ENCODE assay signal across 8 cellular contexts in genomic region chr1:154445040-154445472, GRCh38. TPM values are rescaled to one million over a fixed set of nuclear protein-coding genes. Genes with fewer than 3 reads are reported as not detected.
DNase-seq lines count a peak whose midpoint lies in the region; ATAC-seq lines count a peak whose summit lies in the region.

No MANE protein-coding gene starts in this region.

- H3K9me3 ChIP-seq in aorta (ENCODE audit: control insufficient read depth, low read length) = no peaks in the 10 kb centered on the region

- peak; percentile 86 for ATAC-seq in GM19025 (IDR thresholded peaks at IDR 0.05; ENCODE audit: low read depth, unreplicated experiment)
- ATAC-seq in HG02943 (IDR thresholded peaks at IDR 0.05; ENCODE audit: low read depth, unreplicated experiment) = peak; percentile 69
- no peak for ATAC-seq in aorta (ENCODE audit: low FRiP score)

- H3K4me3 ChIP-seq in aorta (ENCODE audit: low read length in 2 of 2) = no peak overlapping the region

- no peak overlapping the region for H3K27ac ChIP-seq in aorta (ENCODE audit: low read depth in 1 of 2, low read length in 2 of 2)

- 78 to 85% methylated on average over 7 of the region's 7 CpGs for WGBS in aorta, 2 donors

- H3K27me3 ChIP-seq in aorta (ENCODE audit: control insufficient read depth in 1 of 2, insufficient read depth in 2 of 2, low read length in 1 of 2) = no peaks in the 10 kb centered on the region

- H3K36me3 ChIP-seq in aorta (ENCODE audit: control insufficient read depth in 1 of 2, insufficient read depth in 2 of 2, low read length in 1 of 2) = no peaks in the 10 kb centered on the region

- intact Hi-C loops in activated T-helper 1 cell treated with anti-CD3 and anti-CD28 coated beads, Interleukin-12 subunit alpha, Interleukin-12 subunit beta, Interleukin-2, Interleukin-4 antibody, amounts not matched to agents 30 ng/mL and 10 ng/mL and 1 ng/mL, durations not matched to agents 14 hours and 24 hours and 36 hours (cut with micrococcal nuclease) = loop anchor here (1.0 kb wide), 1 partner anchor 40 kb away; the partner anchor contains the start of gene IL6R
- intact Hi-C loops in aorta (cut with DNase I) = no loop called here

- H3K9me3 Mint-ChIP-seq in activated T-helper 1 cell treated with anti-CD3 and anti-CD28 coated beads, Interleukin-12 subunit alpha, Interleukin-12 subunit beta, Interleukin-2, Interleukin-4 antibody, amounts not matched to agents 30 ng/mL and 10 ng/mL and 1 ng/mL, durations not matched to agents 14 hours and 24 hours and 36 hours = no peaks in the 10 kb centered on the region

- H3K4me3 Mint-ChIP-seq in activated T-helper 1 cell treated with anti-CD3 and anti-CD28 coated beads, Interleukin-12 subunit alpha, Interleukin-12 subunit beta, Interleukin-2, Interleukin-4 antibody, amounts not matched to agents 30 ng/mL and 10 ng/mL and 1 ng/mL, durations not matched to agents 14 hours and 24 hours and 36 hours = no peak overlapping the region

- peak; percentile 33 for DNase-seq in activated T-helper 1 cell treated with anti-CD3 and anti-CD28 coated beads, Interleukin-12 subunit alpha, Interleukin-12 subunit beta, Interleukin-2, Interleukin-4 antibody, amounts not matched to agents 30 ng/mL and 10 ng/mL and 1 ng/mL, durations not matched to agents 14 hours and 24 hours and 36 hours (ENCODE audit: low spot score)
- DNase-seq in smooth muscle cell of the brain vasculature (ENCODE audit: low read depth, low spot score) (peak; percentile 60), NCI-H2107 (lab: John Stamatoyannopoulos, UW) (no peak), AML-193 (lab: John Stamatoyannopoulos, UW) (no peak), aorta (no peak), DMS153 (lab: John Stamatoyannopoulos, UW) (no peak)

- peaks cover 13% of the 10 kb centered on the region for H3K27me3 Mint-ChIP-seq in activated T-helper 1 cell treated with anti-CD3 and anti-CD28 coated beads, Interleukin-12 subunit alpha, Interleukin-12 subunit beta, Interleukin-2, Interleukin-4 antibody, amounts not matched to agents 30 ng/mL and 10 ng/mL and 1 ng/mL, durations not matched to agents 14 hours and 24 hours and 36 hours (ENCODE audit: insufficient read depth)

- peaks cover 44% of the 10 kb centered on the region for H3K4me1 Mint-ChIP-seq in activated T-helper 1 cell treated with anti-CD3 and anti-CD28 coated beads, Interleukin-12 subunit alpha, Interleukin-12 subunit beta, Interleukin-2, Interleukin-4 antibody, amounts not matched to agents 30 ng/mL and 10 ng/mL and 1 ng/mL, durations not matched to agents 14 hours and 24 hours and 36 hours (ENCODE audit: low read depth)

- H3K4me1 ChIP-seq in aorta (ENCODE audit: control insufficient read depth in 1 of 2, insufficient read depth in 2 of 2, low read length in 2 of 2) = no peaks in the 10 kb centered on the region

- peak overlapping the region; percentile 53 for H3K27ac Mint-ChIP-seq in activated T-helper 1 cell treated with anti-CD3 and anti-CD28 coated beads, Interleukin-12 subunit alpha, Interleukin-12 subunit beta, Interleukin-2, Interleukin-4 antibody, amounts not matched to agents 30 ng/mL and 10 ng/mL and 1 ng/mL, durations not matched to agents 14 hours and 24 hours and 36 hours

- H3K36me3 Mint-ChIP-seq in activated T-helper 1 cell treated with anti-CD3 and anti-CD28 coated beads, Interleukin-12 subunit alpha, Interleukin-12 subunit beta, Interleukin-2, Interleukin-4 antibody, amounts not matched to agents 30 ng/mL and 10 ng/mL and 1 ng/mL, durations not matched to agents 14 hours and 24 hours and 36 hours (ENCODE audit: low read depth) = peaks cover 18% of the 10 kb centered on the region

RNA-seq across cellular contexts. Expression of gene IL6R, which starts 39.9 kb away (rescaled TPM):
- 4.9 and 5.0 TPM in 2 replicates for total RNA-seq in activated T-helper 1 cell treated with anti-CD3 and anti-CD28 coated beads, Interleukin-12 subunit alpha, Interleukin-12 subunit beta, Interleukin-2, Interleukin-4 antibody, amounts not matched to agents 30 ng/mL and 10 ng/mL and 1 ng/mL, durations not matched to agents 14 hours and 24 hours and 36 hours
- 10 to 100 TPM; 16.5 to 18.2 TPM for total RNA-seq in aorta
- 1 to 10 TPM; 3.6 to 6.6 TPM for polyA plus RNA-seq in aorta

RNA-seq across cellular contexts. Expression of gene TDRD10, which starts 57.0 kb away (rescaled TPM):
- not detected in 2 replicates for total RNA-seq in activated T-helper 1 cell treated with anti-CD3 and anti-CD28 coated beads, Interleukin-12 subunit alpha, Interleukin-12 subunit beta, Interleukin-2, Interleukin-4 antibody, amounts not matched to agents 30 ng/mL and 10 ng/mL and 1 ng/mL, durations not matched to agents 14 hours and 24 hours and 36 hours
- 10 to 100 TPM in 1 of 2 donors, 1 to 10 TPM in 1; 3.8 to 16.5 TPM for total RNA-seq in aorta
- polyA plus RNA-seq in aorta = 1 to 10 TPM; 1.1 to 2.6 TPM

RNA-seq across cellular contexts. Expression of gene SHE, which starts 57.2 kb away (rescaled TPM):
- total RNA-seq in activated T-helper 1 cell treated with anti-CD3 and anti-CD28 coated beads, Interleukin-12 subunit alpha, Interleukin-12 subunit beta, Interleukin-2, Interleukin-4 antibody, amounts not matched to agents 30 ng/mL and 10 ng/mL and 1 ng/mL, durations not matched to agents 14 hours and 24 hours and 36 hours = not detected in 2 replicates
- 10 to 100 TPM; 20.2 to 44.1 TPM for total RNA-seq in aorta
- 1 to 10 TPM; 2.9 to 7.0 TPM for polyA plus RNA-seq in aorta

Comparison
In these comparisons a context has a peak if more than half of its experiments do, and no peak if none do; other contexts are left out.
1. DNase-seq: peak in activated T-helper 1 cell treated with anti-CD3 and anti-CD28 coated beads, Interleukin-12 subunit alpha, Interleukin-12 subunit beta, Interleukin-2, Interleukin-4 antibody, amounts not matched to agents 30 ng/mL and 10 ng/mL and 1 ng/mL, durations not matched to agents 14 hours and 24 hours and 36 hours (single experiment) and smooth muscle cell of the brain vasculature (single experiment); none in NCI-H2107 (single experiment), AML-193 (0 of 2), aorta (0 of 2) and DMS153 (single experiment).
2. RNA of gene SHE, which starts 57.2 kb away (total RNA-seq): 20.2 to 44.1 TPM in aorta; not detected in activated T-helper 1 cell treated with anti-CD3 and anti-CD28 coated beads, Interleukin-12 subunit alpha, Interleukin-12 subunit beta, Interleukin-2, Interleukin-4 antibody, amounts not matched to agents 30 ng/mL and 10 ng/mL and 1 ng/mL, durations not matched to agents 14 hours and 24 hours and 36 hours; every median in the first group is over 10 times any median in the second.